In genomic region chr16:81360135-81360534, GRCh38 we compare ENCODE assay signal across 37 cellular contexts.
"Had no signal": no experiment of that assay in that cellular context is flagged by ENCODE, and none has a peak within 500 bp of the region (broad histone marks: within the 10 kb centered on the region; RNA-seq: fewer than 3 reads in every experiment).

No MANE protein-coding gene starts in this region.

- FAIRE-seq: astrocyte, TTC549 had no signal

- H3K27me3 Mint-ChIP-seq: activated B cell treated with CpG ODN at 0.5 μM for 24 hours; activated CD4-positive, alpha-beta memory T cell treated with anti-CD3 and anti-CD28 coated beads for 36 hours; activated CD4-positive, alpha-beta T cell treated with anti-CD3 and anti-CD28 coated beads, Interleukin-2, amount 10 ng/mL, durations not matched to agents 24 days and 14 days; activated CD8-positive, alpha-beta T cell treated with anti-CD3 and anti-CD28 coated beads for 36 hours; activated naive CD8-positive, alpha-beta T cell treated with anti-CD3 and anti-CD28 coated beads for 36 hours; activated T-helper 17 cell treated with anti-CD3 and anti-CD28 coated beads, Interleukin-2, amount 50 U/mL, for 72 hours had no signal

- H3K4me1 Mint-ChIP-seq: activated B cell treated with CpG ODN at 0.5 μM for 24 hours; activated CD4-positive, alpha-beta T cell treated with anti-CD3 and anti-CD28 coated beads, Interleukin-2, amount 10 ng/mL, durations not matched to agents 24 days and 14 days; activated T-helper 17 cell treated with anti-CD3 and anti-CD28 coated beads, Interleukin-2, amount 50 U/mL, for 72 hours had no signal

- DNase-seq: activated B cell treated with CpG ODN at 0.5 μM for 24 hours; activated CD4-positive, alpha-beta memory T cell treated with anti-CD3 and anti-CD28 coated beads for 36 hours; activated CD4-positive, alpha-beta T cell treated with anti-CD3 and anti-CD28 coated beads for 4 hours; activated CD4-positive, alpha-beta T cell treated with anti-CD3 and anti-CD28 coated beads, Interleukin-2, amount 10 ng/mL, durations not matched to agents 24 days and 14 days; activated CD4-positive, alpha-beta T cell treated with anti-CD3 and anti-CD28 coated beads, Interleukin-2, amount 50 U/mL, for 1 hour; activated CD4-positive, alpha-beta T cell treated with anti-CD3 and anti-CD28 coated beads, Interleukin-2, amount 50 U/mL, for 4 hours; activated CD4-positive, CD25-positive, alpha-beta regulatory T cell treated with anti-CD3 and anti-CD28 coated beads, Interleukin-2, amount 50 U/mL, for 72 hours; activated CD8-positive, alpha-beta memory T cell treated with anti-CD3 and anti-CD28 coated beads, Interleukin-2, amount 50 U/mL, for 4 hours; activated CD8-positive, alpha-beta T cell treated with anti-CD3 and anti-CD28 coated beads for 36 hours; activated effector memory CD4-positive, alpha-beta T cell treated with anti-CD3 and anti-CD28 coated beads, Interleukin-2, amount 50 U/mL, for 16 hours; activated gamma-delta T cell treated with Interleukin-2 at 50 U/mL for 16 hours; activated naive CD4-positive, alpha-beta T cell; activated naive CD4-positive, alpha-beta T cell treated with anti-CD3 and anti-CD28 coated beads for 36 hours; activated naive CD4-positive, alpha-beta T cell treated with anti-CD3 and anti-CD28 coated beads, Interleukin-2, amount 50 U/mL, for 16 hours; activated naive CD8-positive, alpha-beta T cell treated with anti-CD3 and anti-CD28 coated beads for 36 hours; activated T-cell treated with anti-CD3 and anti-CD28 coated beads for 4 hours; activated T-cell treated with anti-CD3 and anti-CD28 coated beads, Interleukin-2, amount 50 U/mL, for 1 hour; activated T-cell treated with anti-CD3 and anti-CD28 coated beads, Interleukin-2, amount 50 U/mL, for 4 hours; activated T-cell treated with anti-CD3 and anti-CD28 coated beads, Interleukin-2, amount 50 U/mL, for 72 hours; adrenal gland; amniotic stem cell; aorta; body of pancreas; brain microvascular endothelial cell; central memory CD4-positive, alpha-beta T cell; cerebellar nuclear complex; T-helper 2 cell; T-helper 9 cell had no signal

- H3K4me3 Mint-ChIP-seq: activated B cell treated with CpG ODN at 0.5 μM for 24 hours; activated CD4-positive, alpha-beta memory T cell treated with anti-CD3 and anti-CD28 coated beads for 36 hours; activated CD4-positive, alpha-beta T cell treated with anti-CD3 and anti-CD28 coated beads, Interleukin-2, amount 10 ng/mL, durations not matched to agents 24 days and 14 days; activated CD8-positive, alpha-beta T cell treated with anti-CD3 and anti-CD28 coated beads for 36 hours; activated naive CD4-positive, alpha-beta T cell treated with anti-CD3 and anti-CD28 coated beads for 36 hours; activated naive CD8-positive, alpha-beta T cell treated with anti-CD3 and anti-CD28 coated beads for 36 hours; activated T-cell treated with anti-CD3 and anti-CD28 coated beads, Interleukin-2, amount 50 U/mL, for 4 hours; activated T-cell treated with anti-CD3 and anti-CD28 coated beads, Interleukin-2, amount 50 U/mL, for 72 hours; activated T-helper 1 cell treated with anti-CD3 and anti-CD28 coated beads, Interleukin-12 subunit alpha, Interleukin-12 subunit beta, Interleukin-2, Interleukin-4 antibody, amounts not matched to agents 30 ng/mL and 10 ng/mL and 1 ng/mL, durations not matched to agents 14 hours and 24 hours and 36 hours; activated T-helper 17 cell treated with anti-CD3 and anti-CD28 coated beads, Interleukin-2, amount 50 U/mL, for 72 hours; T-helper 1 cell treated with Interleukin-12 subunit alpha and Interleukin-12 subunit beta and Interleukin-4 antibody, amounts not matched to agents 30 μg/mL and 1 μg/mL, for 36 hours; T-helper 2 cell treated with Interferon-gamma antibody and Interleukin-4, amounts not matched to agents 5 μg/mL and 100 μg/mL, for 36 hours had no signal

- H3K9me3 Mint-ChIP-seq: activated B cell treated with CpG ODN at 0.5 μM for 24 hours; activated CD4-positive, alpha-beta memory T cell treated with anti-CD3 and anti-CD28 coated beads for 36 hours; activated CD4-positive, alpha-beta T cell treated with anti-CD3 and anti-CD28 coated beads, Interleukin-2, amount 10 ng/mL, durations not matched to agents 24 days and 14 days; activated naive CD4-positive, alpha-beta T cell treated with anti-CD3 and anti-CD28 coated beads for 36 hours; activated naive CD4-positive, alpha-beta T cell treated with anti-CD3 and anti-CD28 coated beads, Interleukin-2, amount 50 U/mL, for 72 hours; activated T-cell treated with anti-CD3 and anti-CD28 coated beads, Interleukin-2, amount 50 U/mL, for 72 hours; activated T-helper 17 cell treated with anti-CD3 and anti-CD28 coated beads, Interleukin-2, amount 50 U/mL, for 72 hours; T-helper 1 cell treated with Interleukin-12 subunit alpha and Interleukin-12 subunit beta and Interleukin-4 antibody, amounts not matched to agents 30 μg/mL and 1 μg/mL, for 36 hours; T-helper 2 cell treated with Interferon-gamma antibody and Interleukin-4, amounts not matched to agents 5 μg/mL and 100 μg/mL, for 36 hours had no signal

- H3K36me3 ChIP-seq: breast epithelium had no signal

- ATAC-seq: activated CD8-positive, alpha-beta T cell treated with anti-CD3 and anti-CD28 coated beads for 36 hours; activated naive CD4-positive, alpha-beta T cell treated with anti-CD3 and anti-CD28 coated beads, Interleukin-2, amount 50 U/mL, for 72 hours; activated T-cell treated with anti-CD3 and anti-CD28 coated beads, Interleukin-2, amount 50 U/mL, for 4 hours; activated T-cell treated with anti-CD3 and anti-CD28 coated beads, Interleukin-2, amount 50 U/mL, for 72 hours; activated T-helper 17 cell treated with anti-CD3 and anti-CD28 coated beads, Interleukin-2, amount 50 U/mL, for 72 hours; body of pancreas had no signal

- H3K4me1 ChIP-seq: body of pancreas, breast epithelium had no signal

- H3K27ac ChIP-seq: adrenal gland, body of pancreas, brain microvascular endothelial cell, breast epithelium, VCaP had no signal

- H3K27me3 ChIP-seq: adrenal gland, body of pancreas, brain microvascular endothelial cell, breast epithelium had no signal

- H3K9me3 ChIP-seq: adrenal gland, body of pancreas, breast epithelium had no signal

- H3K27ac Mint-ChIP-seq: activated B cell treated with CpG ODN at 0.5 μM for 24 hours; activated CD4-positive, alpha-beta memory T cell treated with anti-CD3 and anti-CD28 coated beads for 36 hours; activated CD4-positive, alpha-beta T cell treated with anti-CD3 and anti-CD28 coated beads, Interleukin-2, amount 10 ng/mL, durations not matched to agents 24 days and 14 days; activated CD8-positive, alpha-beta T cell treated with anti-CD3 and anti-CD28 coated beads for 36 hours; activated naive CD4-positive, alpha-beta T cell treated with anti-CD3 and anti-CD28 coated beads for 36 hours; activated naive CD4-positive, alpha-beta T cell treated with anti-CD3 and anti-CD28 coated beads, Interleukin-2, amount 50 U/mL, for 72 hours; activated naive CD8-positive, alpha-beta T cell treated with anti-CD3 and anti-CD28 coated beads for 36 hours; activated T-helper 1 cell treated with anti-CD3 and anti-CD28 coated beads, Interleukin-12 subunit alpha, Interleukin-12 subunit beta, Interleukin-2, Interleukin-4 antibody, amounts not matched to agents 30 ng/mL and 10 ng/mL and 1 ng/mL, durations not matched to agents 14 hours and 24 hours and 36 hours; activated T-helper 17 cell treated with anti-CD3 and anti-CD28 coated beads, Interleukin-2, amount 50 U/mL, for 72 hours; T-helper 1 cell treated with Interleukin-12 subunit alpha and Interleukin-12 subunit beta and Interleukin-4 antibody, amounts not matched to agents 30 μg/mL and 1 μg/mL, for 36 hours; T-helper 2 cell treated with Interferon-gamma antibody and Interleukin-4, amounts not matched to agents 5 μg/mL and 100 μg/mL, for 36 hours had no signal

- H3K4me3 ChIP-seq: adrenal gland, body of pancreas, breast epithelium had no signal
